Comparison of ENCODE assay signal across 8 cellular contexts in the genomic region with DNA sequence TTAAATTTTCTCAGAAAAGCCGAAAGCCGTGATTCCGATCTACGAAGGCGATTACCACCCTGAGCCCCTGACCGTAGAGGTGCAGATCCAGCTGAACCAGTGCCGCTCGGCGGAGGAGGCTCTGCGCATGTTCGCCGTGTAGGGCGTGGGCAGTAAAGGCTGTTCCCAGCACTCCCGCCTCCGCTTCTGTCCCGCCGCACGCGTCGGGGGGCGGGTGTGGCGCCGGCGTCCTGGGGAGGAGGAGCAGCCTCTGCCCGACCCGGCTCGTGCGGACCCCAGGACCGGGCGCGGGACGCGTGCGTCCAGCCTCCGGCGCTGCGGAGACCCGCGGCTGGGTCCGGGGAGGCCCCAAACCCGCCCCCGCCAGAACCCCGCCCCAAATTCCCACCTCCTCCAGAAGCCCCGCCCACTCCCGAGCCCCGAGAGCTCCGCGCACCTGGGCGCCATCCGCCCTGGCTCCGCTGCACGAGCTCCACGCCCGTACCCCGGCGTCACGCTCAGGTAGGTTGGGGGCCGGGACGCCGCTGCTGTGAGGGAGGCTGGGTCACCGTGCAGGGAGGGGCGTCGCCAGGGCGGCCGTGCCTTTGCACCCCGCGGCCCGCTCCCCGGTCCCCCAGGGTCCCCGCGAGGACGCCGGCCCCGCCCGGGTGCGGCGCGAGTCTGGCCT. TPM values are rescaled to one million over a fixed set of nuclear protein-coding genes. Genes with fewer than 3 reads are reported as not detected.
DNase-seq lines count a peak whose midpoint lies in the region; ATAC-seq, FAIRE-seq and TF ChIP-seq lines count a peak whose summit lies in the region.

TSS of gene B3GNT4 (plus strand) at position 409 of the 667 bp plus-strand sequence. CDS start 910 bp downstream, outside the sequence.

- H3K4me3 Mint-ChIP-seq in osteocyte (ENCODE audit: unreplicated experiment): peak within 1 kb of the TSS; percentile 75
- H3K4me3 Mint-ChIP-seq in type B pancreatic cell: peak within 1 kb of the TSS; percentile 92

- peaks cover 16% of the 10 kb centered on the region for H3K4me1 ChIP-seq in Panc1 (ENCODE audit: control insufficient read depth, insufficient read depth, low read length)

- peak; percentile 27 for DNase-seq in AG10803 (ENCODE audit: low read depth)
- peak; percentile 84 for DNase-seq in HEK293T (ENCODE audit: extremely low spot score)
- DNase-seq in Panc1 (ENCODE audit: low read depth, low spot score): no peak
- peak; percentile 56 for DNase-seq in activated T-helper 9 cell treated with anti-CD3 and anti-CD28 coated beads, Interleukin-2, amount 50 U/mL, for 16 hours (ENCODE audit: low read depth)
- DNase-seq in frontal cortex (ENCODE audit: low spot score in 2 of 2): peak; percentile 49 to 62
- DNase-seq in osteocyte (ENCODE audit: extremely low spot score, unreplicated experiment): peak; percentile 86
- no peak for DNase-seq in type B pancreatic cell (ENCODE audit: extremely low spot score, unreplicated experiment)

- no peak within 1 kb of the TSS for H3K27ac Mint-ChIP-seq in osteocyte (ENCODE audit: unreplicated experiment)
- peak within 1 kb of the TSS; percentile 56 for H3K27ac Mint-ChIP-seq in type B pancreatic cell

- H3K27ac ChIP-seq in Panc1 (ENCODE audit: low read length): peak within 1 kb of the TSS; percentile 83

- ATAC-seq in Panc1: peak; percentile 89
- no peak for ATAC-seq in HG03025 (IDR thresholded peaks at IDR 0.05; ENCODE audit: low FRiP score, unreplicated experiment)

- BruUV-seq in Panc1 (replicated peaks; lab: Mats Ljungman, UMichigan): no TSS peak

- H3K27me3 ChIP-seq in Panc1 (ENCODE audit: control insufficient read depth, insufficient read depth, low read length): no peaks in the 10 kb centered on the region

- H3K4me1 Mint-ChIP-seq in osteocyte (ENCODE audit: unreplicated experiment) (peaks cover 9% of the 10 kb centered on the region), type B pancreatic cell (ENCODE audit: unreplicated experiment) (peaks cover 4% of the 10 kb centered on the region)

- H3K36me3 ChIP-seq in Panc1 (ENCODE audit: control insufficient read depth, insufficient read depth, low read length): peaks cover 4% of the 10 kb centered on the region

- CTCF ChIA-PET in HEK293T (lab: Yijun Ruan, JAX) (no interaction called here), Panc1 (lab: Charles Lee) (interaction anchor here (0.6 kb wide), 1 partner anchor 330 kb away, joined by 7 read pairs; no protein-coding TSS in a partner anchor)

- H3K9me3 Mint-ChIP-seq in osteocyte (ENCODE audit: unreplicated experiment): no peaks in the 10 kb centered on the region
- no peaks in the 10 kb centered on the region for H3K9me3 Mint-ChIP-seq in type B pancreatic cell

- POLR2A ChIA-PET in HEK293T (lab: Yijun Ruan, JAX): interaction anchor here (0.9 kb wide), 1 partner anchor 8 kb away, joined by 3 read pairs; no protein-coding TSS in a partner anchor
- POLR2A ChIA-PET in Panc1 (lab: Charles Lee): interaction anchor here (0.7 kb wide), 1 partner anchor 23 kb away, joined by 5 read pairs; no protein-coding TSS in a partner anchor

- H3K9me3 ChIP-seq in Panc1 (ENCODE audit: control insufficient read depth, insufficient read depth, low read depth, low read length): no peaks in the 10 kb centered on the region

- in situ Hi-C loops in Panc1 (cut with HindIII; ENCODE audit: low pct_unique_long_range_greater_than_20kb, low sequenced_read_pairs): no loop called here

- H3K4me3 ChIP-seq in AG10803 (ENCODE audit: low read length): peak within 1 kb of the TSS; percentile 65
- H3K4me3 ChIP-seq in Panc1 (ENCODE audit: low read depth in 2 of 2, low read length in 2 of 2): peak within 1 kb of the TSS; percentile 56 to 76

- H3K27me3 Mint-ChIP-seq in osteocyte (ENCODE audit: unreplicated experiment) (peaks cover 10% of the 10 kb centered on the region), type B pancreatic cell (peaks cover 44% of the 10 kb centered on the region)

- TF ChIP-seq CTCF in AG10803 (conservative IDR thresholded peaks at IDR 0.05; ENCODE audit: low read length): no peak
- TF ChIP-seq CTCF in Panc1 (IDR thresholded peaks at IDR 0.05): no peak
- TF ChIP-seq CTCF in osteocyte (IDR thresholded peaks at IDR 0.05): no peak
- TF ChIP-seq CTCF in type B pancreatic cell (conservative IDR thresholded peaks at IDR 0.05): no peak

- FAIRE-seq in frontal cortex (lab: Jason Lieb, UNC): no peak

- intact Hi-C loops in Panc1 (cut with micrococcal nuclease; ENCODE audit: unreplicated experiment): no loop called here

- H3K36me3 Mint-ChIP-seq in osteocyte (ENCODE audit: unreplicated experiment): peaks cover 14% of the 10 kb centered on the region
- H3K36me3 Mint-ChIP-seq in type B pancreatic cell: peaks cover 9% of the 10 kb centered on the region

TF ChIP-seq in HEK293T, 16 proteins besides CTCF, POLR2A, EP300 and RAD21:
- TF ChIP-seq TARDBP (IDR thresholded peaks at IDR 0.05): no peak
- peak; percentile 76 for TF ChIP-seq L3MBTL2 (conservative IDR thresholded peaks at IDR 0.05)

RNA-seq across cellular contexts. Expression of gene B3GNT4, which starts in this region (rescaled TPM):
- total RNA-seq in Panc1 (2021; ENCODE audit: unreplicated experiment): 1.8 TPM
- 2.2 TPM for polyA plus RNA-seq in Panc1 (2012; ENCODE audit: insufficient read length)
- total RNA-seq in frontal cortex: 11.8 TPM
- 0.21 and 0.64 TPM in 2 replicates for total RNA-seq in osteocyte
- total RNA-seq in type B pancreatic cell (ENCODE audit: low replicate concordance): 0.53 and 0.86 TPM in 2 replicates

Comparison
In these comparisons a context has a peak if more than half of its experiments do, and no peak if none do; other contexts are left out.
1. Peak in DNase-seq in osteocyte; RNA of the gene not detected or under 1 TPM.
2. DNase-seq: peak in AG10803 (single experiment), HEK293T (single experiment), activated T-helper 9 cell treated with anti-CD3 and anti-CD28 coated beads, Interleukin-2, amount 50 U/mL, for 16 hours (single experiment) and frontal cortex (2 of 2); none in Panc1 (single experiment) and type B pancreatic cell (single experiment).